Comparison of ENCODE assay signal across 16 cellular contexts in the genomic region with DNA sequence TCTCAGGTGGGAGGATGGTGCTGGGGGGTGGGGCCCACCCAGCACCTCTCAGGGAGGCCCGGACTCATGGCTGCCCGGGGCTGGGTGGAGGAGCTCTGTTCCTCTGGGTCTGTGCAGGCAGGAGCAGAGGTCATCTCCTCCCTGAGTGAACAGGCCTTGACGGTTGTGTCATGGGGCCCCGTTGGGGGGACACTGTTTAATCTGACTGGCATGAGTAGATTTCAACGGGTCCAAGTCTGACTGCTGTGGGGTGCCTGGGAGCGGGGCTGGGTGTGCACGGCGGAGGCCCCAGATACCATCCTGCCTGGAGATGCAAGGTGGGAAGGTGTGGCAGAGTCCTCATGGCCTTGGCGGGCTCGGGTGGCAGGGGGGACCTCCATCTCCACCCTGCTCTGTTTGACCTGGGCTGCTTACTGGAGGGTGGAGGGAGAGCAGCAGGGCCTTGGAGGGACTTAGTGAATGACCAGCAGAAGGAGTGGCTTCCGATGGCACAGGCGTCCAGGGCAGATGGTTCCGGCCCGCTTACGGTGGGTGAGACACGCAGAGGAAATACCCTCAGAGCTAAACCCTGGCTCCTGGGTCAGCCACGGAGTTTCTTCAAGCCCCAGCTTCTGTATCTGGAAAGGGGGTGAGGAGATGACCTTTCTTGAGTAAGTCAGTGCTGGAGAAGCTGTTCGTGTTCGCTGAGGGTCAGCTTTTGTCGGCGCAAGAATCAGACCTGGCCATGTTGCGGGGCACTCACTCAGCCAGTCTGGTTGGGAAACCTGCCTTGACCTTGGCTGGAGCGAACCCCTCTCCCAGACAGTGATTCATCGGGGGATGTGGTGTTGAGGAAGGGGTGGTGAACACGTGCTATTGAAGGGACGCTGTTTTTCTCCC. TPM values are rescaled to one million over a fixed set of nuclear protein-coding genes. Genes with fewer than 3 reads are reported as not detected.
"Had no signal": no experiment of that assay in that cellular context is flagged by ENCODE, and none has a peak within 500 bp of the region (broad histone marks: within the 10 kb centered on the region; RNA-seq: fewer than 3 reads in every experiment).

No MANE protein-coding gene starts in this region.

- H3K27ac Mint-ChIP-seq: activated CD4-positive, alpha-beta T cell treated with anti-CD3 and anti-CD28 coated beads, Interleukin-2, amount 10 ng/mL, durations not matched to agents 24 days and 14 days; activated naive CD8-positive, alpha-beta T cell treated with anti-CD3 and anti-CD28 coated beads, Interleukin-2, amount 50 U/mL, for 24 hours; activated T-helper 1 cell treated with anti-CD3 and anti-CD28 coated beads, Interleukin-12 subunit alpha, Interleukin-12 subunit beta, Interleukin-2, Interleukin-4 antibody, amounts not matched to agents 30 ng/mL and 10 ng/mL and 1 ng/mL, durations not matched to agents 14 hours and 24 hours and 36 hours; effector memory CD8-positive, alpha-beta T cell; immature natural killer cell had no signal

- H3K27me3 Mint-ChIP-seq: activated CD4-positive, alpha-beta T cell treated with anti-CD3 and anti-CD28 coated beads, Interleukin-2, amount 10 ng/mL, durations not matched to agents 24 days and 14 days had no signal

- H3K4me1 Mint-ChIP-seq: activated CD4-positive, alpha-beta T cell treated with anti-CD3 and anti-CD28 coated beads, Interleukin-2, amount 10 ng/mL, durations not matched to agents 24 days and 14 days; immature natural killer cell had no signal

- ATAC-seq: activated naive CD8-positive, alpha-beta T cell treated with anti-CD3 and anti-CD28 coated beads, Interleukin-2, amount 50 U/mL, for 24 hours; effector memory CD8-positive, alpha-beta T cell; lower lobe of right lung had no signal

- H3K36me3 Mint-ChIP-seq: immature natural killer cell had no signal

- DNase-seq: activated CD4-positive, alpha-beta T cell treated with anti-CD3 and anti-CD28 coated beads, Interleukin-2, amount 10 ng/mL, durations not matched to agents 24 days and 14 days; activated CD4-positive, CD25-positive, alpha-beta regulatory T cell; activated CD8-positive, alpha-beta memory T cell treated with anti-CD3 and anti-CD28 coated beads, Interleukin-2, amount 50 U/mL, for 48 hours; activated naive CD4-positive, alpha-beta T cell treated with Interleukin-2 at 50 U/mL for 16 hours; activated naive CD8-positive, alpha-beta T cell treated with anti-CD3 and anti-CD28 coated beads, Interleukin-2, amount 50 U/mL, for 24 hours; cerebellar nuclear complex; dermis blood vessel endothelial cell; effector memory CD8-positive, alpha-beta T cell; foreskin melanocyte; immature natural killer cell; lower lobe of right lung; small intestine; stomach; T-helper 2 cell; testis had no signal

- H3K9me3 Mint-ChIP-seq: activated CD4-positive, alpha-beta T cell treated with anti-CD3 and anti-CD28 coated beads, Interleukin-2, amount 10 ng/mL, durations not matched to agents 24 days and 14 days; effector memory CD8-positive, alpha-beta T cell; immature natural killer cell had no signal

- H3K4me3 Mint-ChIP-seq: activated CD4-positive, alpha-beta T cell treated with anti-CD3 and anti-CD28 coated beads, Interleukin-2, amount 10 ng/mL, durations not matched to agents 24 days and 14 days; activated naive CD8-positive, alpha-beta T cell treated with anti-CD3 and anti-CD28 coated beads, Interleukin-2, amount 50 U/mL, for 24 hours; activated T-helper 1 cell treated with anti-CD3 and anti-CD28 coated beads, Interleukin-12 subunit alpha, Interleukin-12 subunit beta, Interleukin-2, Interleukin-4 antibody, amounts not matched to agents 30 ng/mL and 10 ng/mL and 1 ng/mL, durations not matched to agents 14 hours and 24 hours and 36 hours; effector memory CD8-positive, alpha-beta T cell; immature natural killer cell had no signal

RNA-seq across cellular contexts. Expression of gene SMIM38, which starts 48.8 kb away (rescaled TPM):
- total RNA-seq: lower lobe of right lung had no signal
